Comparison of ENCODE assay signal across 1 cellular context in the genomic region with DNA sequence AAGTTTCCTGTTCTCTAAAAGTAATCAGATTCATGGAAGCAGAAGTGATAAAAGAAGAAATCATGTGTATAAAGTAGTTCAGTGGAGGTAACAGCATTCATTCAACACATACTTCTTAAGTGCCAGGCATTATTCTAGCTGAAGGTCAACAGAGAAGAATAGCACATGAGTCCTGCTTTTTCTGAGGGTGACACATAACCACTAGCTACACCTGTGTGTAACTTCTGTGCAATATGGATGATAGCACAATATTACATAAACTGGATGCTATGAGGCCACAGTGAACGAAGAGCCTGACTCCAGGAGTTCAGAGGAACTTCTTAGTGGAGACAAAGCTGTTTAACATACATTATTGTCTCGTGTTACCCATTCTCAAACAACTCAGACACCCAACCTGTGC.
TF ChIP-seq lines count a peak whose summit lies in the region.

No MANE protein-coding gene starts in this region.

TF ChIP-seq in GM23338, 12 proteins besides CTCF, POLR2A, EP300 and RAD21 (continued from another document):
- TF ChIP-seq, protein P1, sequence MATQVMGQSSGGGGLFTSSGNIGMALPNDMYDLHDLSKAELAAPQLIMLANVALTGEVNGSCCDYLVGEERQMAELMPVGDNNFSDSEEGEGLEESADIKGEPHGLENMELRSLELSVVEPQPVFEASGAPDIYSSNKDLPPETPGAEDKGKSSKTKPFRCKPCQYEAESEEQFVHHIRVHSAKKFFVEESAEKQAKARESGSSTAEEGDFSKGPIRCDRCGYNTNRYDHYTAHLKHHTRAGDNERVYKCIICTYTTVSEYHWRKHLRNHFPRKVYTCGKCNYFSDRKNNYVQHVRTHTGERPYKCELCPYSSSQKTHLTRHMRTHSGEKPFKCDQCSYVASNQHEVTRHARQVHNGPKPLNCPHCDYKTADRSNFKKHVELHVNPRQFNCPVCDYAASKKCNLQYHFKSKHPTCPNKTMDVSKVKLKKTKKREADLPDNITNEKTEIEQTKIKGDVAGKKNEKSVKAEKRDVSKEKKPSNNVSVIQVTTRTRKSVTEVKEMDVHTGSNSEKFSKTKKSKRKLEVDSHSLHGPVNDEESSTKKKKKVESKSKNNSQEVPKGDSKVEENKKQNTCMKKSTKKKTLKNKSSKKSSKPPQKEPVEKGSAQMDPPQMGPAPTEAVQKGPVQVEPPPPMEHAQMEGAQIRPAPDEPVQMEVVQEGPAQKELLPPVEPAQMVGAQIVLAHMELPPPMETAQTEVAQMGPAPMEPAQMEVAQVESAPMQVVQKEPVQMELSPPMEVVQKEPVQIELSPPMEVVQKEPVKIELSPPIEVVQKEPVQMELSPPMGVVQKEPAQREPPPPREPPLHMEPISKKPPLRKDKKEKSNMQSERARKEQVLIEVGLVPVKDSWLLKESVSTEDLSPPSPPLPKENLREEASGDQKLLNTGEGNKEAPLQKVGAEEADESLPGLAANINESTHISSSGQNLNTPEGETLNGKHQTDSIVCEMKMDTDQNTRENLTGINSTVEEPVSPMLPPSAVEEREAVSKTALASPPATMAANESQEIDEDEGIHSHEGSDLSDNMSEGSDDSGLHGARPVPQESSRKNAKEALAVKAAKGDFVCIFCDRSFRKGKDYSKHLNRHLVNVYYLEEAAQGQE (IDR thresholded peaks at IDR 0.05; ENCODE audit: unreplicated experiment), result no peak
- TF ChIP-seq, protein P2, sequence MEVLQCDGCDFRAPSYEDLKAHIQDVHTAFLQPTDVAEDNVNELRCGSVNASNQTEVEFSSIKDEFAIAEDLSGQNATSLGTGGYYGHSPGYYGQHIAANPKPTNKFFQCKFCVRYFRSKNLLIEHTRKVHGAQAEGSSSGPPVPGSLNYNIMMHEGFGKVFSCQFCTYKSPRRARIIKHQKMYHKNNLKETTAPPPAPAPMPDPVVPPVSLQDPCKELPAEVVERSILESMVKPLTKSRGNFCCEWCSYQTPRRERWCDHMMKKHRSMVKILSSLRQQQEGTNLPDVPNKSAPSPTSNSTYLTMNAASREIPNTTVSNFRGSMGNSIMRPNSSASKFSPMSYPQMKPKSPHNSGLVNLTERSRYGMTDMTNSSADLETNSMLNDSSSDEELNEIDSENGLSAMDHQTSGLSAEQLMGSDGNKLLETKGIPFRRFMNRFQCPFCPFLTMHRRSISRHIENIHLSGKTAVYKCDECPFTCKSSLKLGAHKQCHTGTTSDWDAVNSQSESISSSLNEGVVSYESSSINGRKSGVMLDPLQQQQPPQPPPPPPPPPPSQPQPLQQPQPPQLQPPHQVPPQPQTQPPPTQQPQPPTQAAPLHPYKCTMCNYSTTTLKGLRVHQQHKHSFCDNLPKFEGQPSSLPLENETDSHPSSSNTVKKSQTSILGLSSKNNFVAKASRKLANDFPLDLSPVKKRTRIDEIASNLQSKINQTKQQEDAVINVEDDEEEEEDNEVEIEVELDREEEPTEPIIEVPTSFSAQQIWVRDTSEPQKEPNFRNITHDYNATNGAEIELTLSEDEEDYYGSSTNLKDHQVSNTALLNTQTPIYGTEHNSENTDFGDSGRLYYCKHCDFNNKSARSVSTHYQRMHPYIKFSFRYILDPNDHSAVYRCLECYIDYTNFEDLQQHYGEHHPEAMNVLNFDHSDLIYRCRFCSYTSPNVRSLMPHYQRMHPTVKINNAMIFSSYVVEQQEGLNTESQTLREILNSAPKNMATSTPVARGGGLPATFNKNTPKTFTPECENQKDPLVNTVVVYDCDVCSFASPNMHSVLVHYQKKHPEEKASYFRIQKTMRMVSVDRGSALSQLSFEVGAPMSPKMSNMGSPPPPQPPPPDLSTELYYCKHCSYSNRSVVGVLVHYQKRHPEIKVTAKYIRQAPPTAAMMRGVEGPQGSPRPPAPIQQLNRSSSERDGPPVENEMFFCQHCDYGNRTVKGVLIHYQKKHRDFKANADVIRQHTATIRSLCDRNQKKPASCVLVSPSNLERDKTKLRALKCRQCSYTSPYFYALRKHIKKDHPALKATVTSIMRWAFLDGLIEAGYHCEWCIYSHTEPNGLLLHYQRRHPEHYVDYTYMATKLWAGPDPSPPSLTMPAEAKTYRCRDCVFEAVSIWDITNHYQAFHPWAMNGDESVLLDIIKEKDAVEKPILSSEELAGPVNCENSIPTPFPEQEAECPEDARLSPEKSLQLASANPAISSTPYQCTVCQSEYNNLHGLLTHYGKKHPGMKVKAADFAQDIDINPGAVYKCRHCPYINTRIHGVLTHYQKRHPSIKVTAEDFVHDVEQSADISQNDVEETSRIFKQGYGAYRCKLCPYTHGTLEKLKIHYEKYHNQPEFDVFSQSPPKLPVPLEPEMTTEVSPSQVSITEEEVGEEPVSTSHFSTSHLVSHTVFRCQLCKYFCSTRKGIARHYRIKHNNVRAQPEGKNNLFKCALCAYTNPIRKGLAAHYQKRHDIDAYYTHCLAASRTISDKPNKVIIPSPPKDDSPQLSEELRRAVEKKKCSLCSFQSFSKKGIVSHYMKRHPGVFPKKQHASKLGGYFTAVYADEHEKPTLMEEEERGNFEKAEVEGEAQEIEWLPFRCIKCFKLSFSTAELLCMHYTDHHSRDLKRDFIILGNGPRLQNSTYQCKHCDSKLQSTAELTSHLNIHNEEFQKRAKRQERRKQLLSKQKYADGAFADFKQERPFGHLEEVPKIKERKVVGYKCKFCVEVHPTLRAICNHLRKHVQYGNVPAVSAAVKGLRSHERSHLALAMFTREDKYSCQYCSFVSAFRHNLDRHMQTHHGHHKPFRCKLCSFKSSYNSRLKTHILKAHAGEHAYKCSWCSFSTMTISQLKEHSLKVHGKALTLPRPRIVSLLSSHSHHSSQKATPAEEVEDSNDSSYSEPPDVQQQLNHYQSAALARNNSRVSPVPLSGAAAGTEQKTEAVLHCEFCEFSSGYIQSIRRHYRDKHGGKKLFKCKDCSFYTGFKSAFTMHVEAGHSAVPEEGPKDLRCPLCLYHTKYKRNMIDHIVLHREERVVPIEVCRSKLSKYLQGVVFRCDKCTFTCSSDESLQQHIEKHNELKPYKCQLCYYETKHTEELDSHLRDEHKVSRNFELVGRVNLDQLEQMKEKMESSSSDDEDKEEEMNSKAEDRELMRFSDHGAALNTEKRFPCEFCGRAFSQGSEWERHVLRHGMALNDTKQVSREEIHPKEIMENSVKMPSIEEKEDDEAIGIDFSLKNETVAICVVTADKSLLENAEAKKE (CRISPR knock-in tag; IDR thresholded peaks at IDR 0.05), result no peak
- TF ChIP-seq ZNF114 (CRISPR knock-in tag; IDR thresholded peaks at IDR 0.05), result no peak
- no peak for TF ChIP-seq STAT1 (IDR thresholded peaks at IDR 0.05; ENCODE audit: unreplicated experiment)
- TF ChIP-seq, protein P3, sequence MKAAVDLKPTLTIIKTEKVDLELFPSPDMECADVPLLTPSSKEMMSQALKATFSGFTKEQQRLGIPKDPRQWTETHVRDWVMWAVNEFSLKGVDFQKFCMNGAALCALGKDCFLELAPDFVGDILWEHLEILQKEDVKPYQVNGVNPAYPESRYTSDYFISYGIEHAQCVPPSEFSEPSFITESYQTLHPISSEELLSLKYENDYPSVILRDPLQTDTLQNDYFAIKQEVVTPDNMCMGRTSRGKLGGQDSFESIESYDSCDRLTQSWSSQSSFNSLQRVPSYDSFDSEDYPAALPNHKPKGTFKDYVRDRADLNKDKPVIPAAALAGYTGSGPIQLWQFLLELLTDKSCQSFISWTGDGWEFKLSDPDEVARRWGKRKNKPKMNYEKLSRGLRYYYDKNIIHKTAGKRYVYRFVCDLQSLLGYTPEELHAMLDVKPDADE (IDR thresholded peaks at IDR 0.05), result no peak
